23 cellular contexts compared by ENCODE assay signal in the genomic region with DNA sequence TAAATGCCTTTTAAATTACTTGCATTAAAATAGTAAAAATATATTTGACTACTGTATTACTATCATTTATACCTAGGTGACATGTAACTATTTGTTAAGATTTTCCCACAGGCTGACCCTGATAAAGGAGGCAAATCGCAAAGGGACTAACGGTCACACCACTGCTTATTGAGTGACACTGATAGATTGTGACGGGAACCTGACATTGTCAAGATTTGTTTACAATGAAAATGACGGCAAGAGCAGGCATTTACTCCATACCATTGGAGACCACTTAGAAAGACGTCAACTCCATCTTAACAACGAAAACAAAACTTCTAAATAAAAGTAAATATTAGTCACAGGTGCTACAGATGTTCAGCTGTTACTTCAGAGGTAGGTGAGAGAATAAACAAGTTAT.
A peak's percentile ranks its signal among the peaks of the same experiment; 100 is the strongest.
DNase-seq lines count a peak whose midpoint lies in the region; ATAC-seq, FAIRE-seq and TF ChIP-seq lines count a peak whose summit lies in the region.
"Had no signal": no experiment of that assay in that cellular context is flagged by ENCODE, and none has a peak within 500 bp of the region (broad histone marks: within the 10 kb centered on the region; RNA-seq: fewer than 3 reads in every experiment).

No MANE protein-coding gene starts in this region.

- 53 to 69% methylated on average over 6 of the region's 6 CpGs for WGBS in heart right ventricle, 2 donors

- H3K27ac ChIP-seq in cardiac muscle cell (peak overlapping the region; percentile 22), heart right ventricle (no peak overlapping the region)
- H3K27ac ChIP-seq: A549; BLaER1 treated with 17β-estradiol and CSF1 and Interleukin-3, amounts not matched to agents 10 nM and 100 nM had no signal

- ATAC-seq in heart right ventricle = no peak
- ATAC-seq: A549 had no signal

- H3K9me3 ChIP-seq in cardiac muscle cell (ENCODE audit: low read depth) (no peaks in the 10 kb centered on the region), heart right ventricle (no peaks in the 10 kb centered on the region)
- H3K9me3 ChIP-seq: A549; BE2C; BLaER1 treated with 17β-estradiol and CSF1 and Interleukin-3, amounts not matched to agents 10 nM and 100 nM; Caco-2 had no signal

- H3K4me3 ChIP-seq in cardiac muscle cell (no peak overlapping the region), heart right ventricle (no peak overlapping the region), retinal pigment epithelial cell (ENCODE audit: low read length) (no peak overlapping the region)
- H3K4me3 ChIP-seq: A549; BLaER1 treated with 17β-estradiol and CSF1 and Interleukin-3, amounts not matched to agents 10 nM and 100 nM had no signal

- H3K36me3 ChIP-seq in cardiac muscle cell (no peaks in the 10 kb centered on the region), heart right ventricle (no peaks in the 10 kb centered on the region)
- H3K36me3 ChIP-seq: BE2C; BLaER1 treated with 17β-estradiol and CSF1 and Interleukin-3, amounts not matched to agents 10 nM and 100 nM had no signal

- FAIRE-seq in islet of Langerhans (lab: Jason Lieb, UNC) = peak; percentile 94
- FAIRE-seq: A549, G401.6, GM12892, H54 had no signal

- no peak for TF ChIP-seq CTCF in cardiac muscle cell (IDR thresholded peaks at IDR 0.05; ENCODE audit: low read depth, low read length)
- TF ChIP-seq CTCF in heart right ventricle (IDR thresholded peaks at IDR 0.05) = no peak
- no peak for TF ChIP-seq CTCF in retinal pigment epithelial cell (conservative IDR thresholded peaks at IDR 0.05; ENCODE audit: low read depth, low read length)

- CTCF ChIA-PET in HEK293T (lab: Yijun Ruan, JAX) = no interaction called here

- intact Hi-C loops in heart right ventricle (cut with DNase I) = no loop called here

- H3K27me3 ChIP-seq in cardiac muscle cell (no peaks in the 10 kb centered on the region), heart right ventricle (no peaks in the 10 kb centered on the region)
- H3K27me3 ChIP-seq: BE2C; BLaER1 treated with 17β-estradiol and CSF1 and Interleukin-3, amounts not matched to agents 10 nM and 100 nM had no signal

- H3K4me1 ChIP-seq in cardiac muscle cell (ENCODE audit: low read depth) (no peaks in the 10 kb centered on the region), heart right ventricle (no peaks in the 10 kb centered on the region)
- H3K4me1 ChIP-seq: A549; BLaER1 treated with 17β-estradiol and CSF1 and Interleukin-3, amounts not matched to agents 10 nM and 100 nM; Caco-2 had no signal

- POLR2A ChIA-PET in HEK293T (lab: Yijun Ruan, JAX) = no interaction called here

- no peak for DNase-seq in cardiac muscle cell (ENCODE audit: low read depth in 1 of 2, low spot score in 1 of 2)
- DNase-seq in heart right ventricle = no peak
- no peak for DNase-seq in HEK293T (ENCODE audit: extremely low spot score)
- peak; percentile 19 for DNase-seq in retinal pigment epithelial cell (ENCODE audit: low read depth)
- no peak for DNase-seq in NCI-H1105 treated with DMSO at 0.1 percent for 48 hours (lab: John Stamatoyannopoulos, UW)
- DNase-seq in activated effector memory CD4-positive, alpha-beta T cell treated with Interleukin-2 at 50 U/mL for 16 hours = no peak
- no peak for DNase-seq in stimulated activated CD4-positive, alpha-beta T cell treated with anti-CD3 and anti-CD28 coated beads, Interleukin-1b, Interleukin-23, amount 100 ng/mL, for 48 hours
- DNase-seq: 8988T; ACHN; AML-193; BE2C; Caco-2; CD4-positive, alpha-beta T cell; DMS 273 treated with DMSO at 0.1 percent for 48 hours; DND-41; GOT3; HCEC 1CT had no signal

TF ChIP-seq in HEK293T, 16 proteins besides CTCF, POLR2A, EP300 and RAD21:
- TF ChIP-seq, protein P1, sequence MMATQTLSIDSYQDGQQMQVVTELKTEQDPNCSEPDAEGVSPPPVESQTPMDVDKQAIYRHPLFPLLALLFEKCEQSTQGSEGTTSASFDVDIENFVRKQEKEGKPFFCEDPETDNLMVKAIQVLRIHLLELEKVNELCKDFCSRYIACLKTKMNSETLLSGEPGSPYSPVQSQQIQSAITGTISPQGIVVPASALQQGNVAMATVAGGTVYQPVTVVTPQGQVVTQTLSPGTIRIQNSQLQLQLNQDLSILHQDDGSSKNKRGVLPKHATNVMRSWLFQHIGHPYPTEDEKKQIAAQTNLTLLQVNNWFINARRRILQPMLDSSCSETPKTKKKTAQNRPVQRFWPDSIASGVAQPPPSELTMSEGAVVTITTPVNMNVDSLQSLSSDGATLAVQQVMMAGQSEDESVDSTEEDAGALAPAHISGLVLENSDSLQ (IDR thresholded peaks at IDR 0.05) = peak; percentile 76
- TF ChIP-seq ARNT (IDR thresholded peaks at IDR 0.05) = no peak
